In genomic region chr1:22818061-22818770, GRCh38 we compare ENCODE assay signal across 1 cellular context.
TF ChIP-seq lines count a peak whose summit lies in the region.

No MANE protein-coding gene starts in this region.

TF ChIP-seq in WTC11, 78 proteins besides CTCF, POLR2A, EP300 and RAD21 (continued from another document):
- no peak for TF ChIP-seq E2F1 (CRISPR knock-in tag; IDR thresholded peaks at IDR 0.05)
- no peak for TF ChIP-seq ZBTB43 (CRISPR knock-in tag; IDR thresholded peaks at IDR 0.05)
- TF ChIP-seq STAT6 (CRISPR knock-in tag; conservative IDR thresholded peaks at IDR 0.05; ENCODE audit: low read depth) = no peak
